ENCODE assay signal across 15 cellular contexts in the genomic region with DNA sequence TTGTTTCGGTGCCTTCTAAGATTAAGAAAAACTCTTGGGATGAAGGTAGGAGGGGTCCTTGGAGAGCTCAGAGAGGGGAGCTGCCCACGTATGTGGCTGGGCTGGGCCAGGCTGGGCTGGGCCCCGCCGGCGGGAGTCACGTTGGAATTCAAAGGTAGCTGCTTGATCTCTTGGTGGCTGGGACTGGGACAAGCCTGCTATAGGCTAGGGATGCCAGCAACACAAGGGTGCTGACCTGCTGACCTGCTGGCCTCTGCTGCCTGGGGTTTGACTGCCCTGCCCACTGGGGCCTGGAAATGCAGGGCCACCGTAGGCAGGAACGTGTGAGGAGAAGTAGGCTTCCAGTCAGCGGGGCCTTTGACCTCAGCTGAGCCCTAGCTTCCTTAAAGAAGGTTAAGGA. TPM values are rescaled to one million over a fixed set of nuclear protein-coding genes. Genes with fewer than 3 reads are reported as not detected.
A peak's percentile ranks its signal among the peaks of the same experiment; 100 is the strongest.
DNase-seq lines count a peak whose midpoint lies in the region; ATAC-seq and TF ChIP-seq lines count a peak whose summit lies in the region.
"Had no signal": no experiment of that assay in that cellular context is flagged by ENCODE, and none has a peak within 500 bp of the region (broad histone marks: within the 10 kb centered on the region; RNA-seq: fewer than 3 reads in every experiment).

No MANE protein-coding gene starts in this region.

- peak; percentile 19 for ATAC-seq in stimulated activated effector memory CD8-positive, alpha-beta T cell treated with anti-CD3 and anti-CD28 coated beads, Interleukin-12 subunit alpha, Interleukin-12 subunit beta, amount 100 ng/mL, for 72 hours
- ATAC-seq in GM18870 (IDR thresholded peaks at IDR 0.05; ENCODE audit: unreplicated experiment), result no peak
- ATAC-seq in CD4-positive, alpha-beta T cell (ENCODE audit: poor library complexity), result no peak
- ATAC-seq: PC-3, Right ventricle myocardium inferior had no signal

- no peak overlapping the region for H3K4ac ChIP-seq in mesendoderm (ENCODE audit: low read depth, low read length)

- no peak overlapping the region for H4K5ac ChIP-seq in mesendoderm (ENCODE audit: low read length)

- H3K79me2 ChIP-seq in mesendoderm (ENCODE audit: control insufficient read depth, insufficient read depth, low read length), result no peaks in the 10 kb centered on the region

- no peak overlapping the region for H3K27ac Mint-ChIP-seq in stimulated activated effector memory CD8-positive, alpha-beta T cell treated with anti-CD3 and anti-CD28 coated beads, Interleukin-12 subunit alpha, Interleukin-12 subunit beta, amount 100 ng/mL, for 72 hours
- no peak overlapping the region for H3K27ac Mint-ChIP-seq in CD4-positive, alpha-beta T cell

- H2AK5ac ChIP-seq in mesendoderm (ENCODE audit: low read length), result no peak overlapping the region

- no peak overlapping the region for H2BK120ac ChIP-seq in mesendoderm (ENCODE audit: low read depth, low read length)

- H3K56ac ChIP-seq in mesendoderm (ENCODE audit: low read length), result no peak overlapping the region

- DNase-seq in right atrium auricular region (ENCODE audit: low spot score) (no peak), cardiac septum (ENCODE audit: low spot score) (no peak), mesendoderm (peak; percentile 33), SKM-1 (lab: John Stamatoyannopoulos, UW; ENCODE audit: unreplicated experiment) (no peak)
- no peak for DNase-seq in stimulated activated effector memory CD8-positive, alpha-beta T cell treated with anti-CD3 and anti-CD28 coated beads, Interleukin-12 subunit alpha, Interleukin-12 subunit beta, amount 100 ng/mL, for 72 hours (ENCODE audit: low spot score in 2 of 2)
- no peak for DNase-seq in CD4-positive, alpha-beta T cell
- DNase-seq: GOT3, MG63, NCI-H1092 treated with DMSO at 0.1 percent for 48 hours, NCI-H1694 treated with DMSO at 0.1 percent for 48 hours had no signal

- H3K4me1 ChIP-seq in right atrium auricular region (no peaks in the 10 kb centered on the region), mesendoderm (ENCODE audit: control insufficient read depth, low read depth, low read length) (no peaks in the 10 kb centered on the region)

- H3K4me3 ChIP-seq in right atrium auricular region (no peak overlapping the region), mesendoderm (ENCODE audit: low read length) (no peak overlapping the region)
- H3K4me3 ChIP-seq: MG63 had no signal

- H3K4me2 ChIP-seq in mesendoderm (ENCODE audit: low read length), result no peak overlapping the region
- H3K4me2 ChIP-seq: KMS-11 had no signal

- no CpG with 5 or more reads among the region's 9 CpGs for WGBS in mesendoderm (ENCODE audit: extremely low coverage, insufficient coverage, low lambda C conversion rate)

- H3K36me3 Mint-ChIP-seq in stimulated activated effector memory CD8-positive, alpha-beta T cell treated with anti-CD3 and anti-CD28 coated beads, Interleukin-12 subunit alpha, Interleukin-12 subunit beta, amount 100 ng/mL, for 72 hours, result no peaks in the 10 kb centered on the region
- H3K36me3 Mint-ChIP-seq in CD4-positive, alpha-beta T cell (ENCODE audit: low read depth), result no peaks in the 10 kb centered on the region

- intact Hi-C loops in cardiac septum (cut with DNase I), result no loop called here
- intact Hi-C loops in CD4-positive, alpha-beta T cell (cut with DNase I, micrococcal nuclease), result no loop called here

- no peak overlapping the region for H3K23ac ChIP-seq in mesendoderm (ENCODE audit: low read length)

- no peak overlapping the region for H3K18ac ChIP-seq in mesendoderm (ENCODE audit: low read length)

- no peak overlapping the region for H3K4me3 Mint-ChIP-seq in stimulated activated effector memory CD8-positive, alpha-beta T cell treated with anti-CD3 and anti-CD28 coated beads, Interleukin-12 subunit alpha, Interleukin-12 subunit beta, amount 100 ng/mL, for 72 hours
- no peak overlapping the region for H3K4me3 Mint-ChIP-seq in CD4-positive, alpha-beta T cell

- no peaks in the 10 kb centered on the region for H3K4me1 Mint-ChIP-seq in stimulated activated effector memory CD8-positive, alpha-beta T cell treated with anti-CD3 and anti-CD28 coated beads, Interleukin-12 subunit alpha, Interleukin-12 subunit beta, amount 100 ng/mL, for 72 hours
- peaks cover 8% of the 10 kb centered on the region for H3K4me1 Mint-ChIP-seq in CD4-positive, alpha-beta T cell (ENCODE audit: low read depth)

- no peak overlapping the region for H4K8ac ChIP-seq in mesendoderm (ENCODE audit: low read depth, low read length)

- H3K27ac ChIP-seq in right atrium auricular region (peak overlapping the region; percentile 17 to 38), cingulate gyrus (ENCODE audit: low read depth, low read length) (peak overlapping the region; percentile 47), mesendoderm (ENCODE audit: low read depth, low read length) (no peak overlapping the region)
- no peak overlapping the region for H3K27ac ChIP-seq in CD4-positive, alpha-beta T cell (ENCODE audit: low read depth, low read length)
- H3K27ac ChIP-seq: KMS-11 had no signal

- no peaks in the 10 kb centered on the region for H3K36me3 ChIP-seq in right atrium auricular region
- no peaks in the 10 kb centered on the region for H3K36me3 ChIP-seq in mesendoderm (ENCODE audit: control insufficient read depth, insufficient read depth, low read length)
- H3K36me3 ChIP-seq: MG63 had no signal

- H3K79me1 ChIP-seq in mesendoderm (ENCODE audit: low read length), result peaks cover 2% of the 10 kb centered on the region

- CTCF ChIA-PET in CD4-positive, alpha-beta T cell (lab: Charles Lee), result no interaction called here

- H3K27me3 ChIP-seq in right atrium auricular region, result no peaks in the 10 kb centered on the region
- H3K27me3 ChIP-seq in mesendoderm (ENCODE audit: insufficient read depth, low read length, poor library complexity), result no peaks in the 10 kb centered on the region
- no peaks in the 10 kb centered on the region for H3K27me3 ChIP-seq in CD4-positive, alpha-beta T cell (ENCODE audit: control insufficient read depth, insufficient read depth, low read length)
- H3K27me3 ChIP-seq: MG63 had no signal

- TF ChIP-seq CTCF in right atrium auricular region (IDR thresholded peaks at IDR 0.05), result no peak
- TF ChIP-seq CTCF in CD4-positive, alpha-beta T cell (IDR thresholded peaks at IDR 0.05), result no peak

- no peaks in the 10 kb centered on the region for H3K27me3 Mint-ChIP-seq in CD4-positive, alpha-beta T cell

- H2BK5ac ChIP-seq in mesendoderm (ENCODE audit: low read length), result no peak overlapping the region

- H2BK15ac ChIP-seq in mesendoderm (replicated peaks; ENCODE audit: low read depth), result no peak overlapping the region

- no peaks in the 10 kb centered on the region for H3K9me3 ChIP-seq in right atrium auricular region
- no peaks in the 10 kb centered on the region for H3K9me3 ChIP-seq in CD4-positive, alpha-beta T cell (ENCODE audit: control insufficient read depth, low read length)
- H3K9me3 ChIP-seq: MG63 had no signal

- no peaks in the 10 kb centered on the region for H3K9me3 Mint-ChIP-seq in stimulated activated effector memory CD8-positive, alpha-beta T cell treated with anti-CD3 and anti-CD28 coated beads, Interleukin-12 subunit alpha, Interleukin-12 subunit beta, amount 100 ng/mL, for 72 hours
- no peaks in the 10 kb centered on the region for H3K9me3 Mint-ChIP-seq in CD4-positive, alpha-beta T cell

- H3K9ac ChIP-seq in mesendoderm (ENCODE audit: low read length), result no peak overlapping the region
- H3K9ac ChIP-seq: KMS-11 had no signal

- POLR2A ChIA-PET in CD4-positive, alpha-beta T cell (lab: Charles Lee), result no interaction called here

RNA-seq across cellular contexts. Expression of a gene that starts 52.8 kb away (rescaled TPM):
- total RNA-seq in right atrium auricular region, result 10 to 100 TPM; 14.6 to 17.1 TPM
- total RNA-seq in cardiac septum, result 18.0 TPM
- polyA plus RNA-seq in mesendoderm (2013, experiment 1 of 2), result 30.2 TPM
- 30.9 TPM for polyA plus RNA-seq in mesendoderm (2013, experiment 2 of 2)
- total RNA-seq in CD4-positive, alpha-beta T cell, result 10 to 100 TPM; 11.5 to 12.8 TPM

Comparison
In these comparisons a context has a peak if more than half of its experiments do, and no peak if none do; other contexts are left out.
1. H3K27ac ChIP-seq: peak in right atrium auricular region (2 of 2) and cingulate gyrus (single experiment); none in mesendoderm (single experiment) and CD4-positive, alpha-beta T cell (single experiment).